ENCODE assay signal across 1 cellular context in the genomic region with DNA sequence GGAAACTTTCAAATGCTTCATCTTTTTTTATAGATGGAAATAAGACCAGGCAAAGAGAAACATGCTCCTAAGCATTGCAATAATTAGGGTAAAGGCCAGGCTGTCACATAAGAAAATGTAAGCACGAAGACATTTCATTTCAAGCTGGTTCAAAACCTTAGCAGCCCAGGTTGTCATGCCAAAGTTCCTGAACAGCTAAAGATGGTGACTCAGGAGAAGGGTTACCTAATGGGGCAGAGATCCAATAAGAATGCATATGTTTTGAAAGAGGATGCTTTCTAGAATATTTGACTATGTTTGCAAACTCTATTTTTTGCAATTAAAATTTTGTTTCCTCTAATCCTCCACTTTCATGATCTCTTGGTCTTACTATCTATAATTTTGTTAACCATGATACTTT.
TF ChIP-seq lines count a peak whose summit lies in the region.

No MANE protein-coding gene starts in this region.

TF ChIP-seq in IMR-90, 13 proteins besides CTCF, POLR2A, EP300 and RAD21 (continued from another document):
- TF ChIP-seq BHLHE40 (IDR thresholded peaks at IDR 0.05; ENCODE audit: low read depth, low read length), result no peak
- no peak for TF ChIP-seq MAZ (IDR thresholded peaks at IDR 0.05; ENCODE audit: borderline replicate concordance, low read depth, low read length)
